ENCODE assay signal across 13 cellular contexts in genomic region chr3:154427685-154428291, GRCh38. TPM values are rescaled to one million over a fixed set of nuclear protein-coding genes. Genes with fewer than 3 reads are reported as not detected.
A peak's percentile ranks its signal among the peaks of the same experiment; 100 is the strongest.
DNase-seq lines count a peak whose midpoint lies in the region; ATAC-seq and TF ChIP-seq lines count a peak whose summit lies in the region.
"Had no signal": no experiment of that assay in that cellular context is flagged by ENCODE, and none has a peak within 500 bp of the region (broad histone marks: within the 10 kb centered on the region; RNA-seq: fewer than 3 reads in every experiment).

No MANE protein-coding gene starts in this region.

- peak overlapping the region; percentile 78 for H3K4me2 ChIP-seq in neural progenitor cell

- no peaks in the 10 kb centered on the region for H3K36me3 ChIP-seq in neural progenitor cell
- H3K36me3 ChIP-seq: SJSA1 had no signal

- H3K9ac ChIP-seq in neural progenitor cell, result no peak overlapping the region

- peak overlapping the region; percentile 84 for H3K4me3 Mint-ChIP-seq in neural progenitor cell
- H3K4me3 Mint-ChIP-seq: CD4-positive, alpha-beta memory T cell had no signal

- no peaks in the 10 kb centered on the region for H3K79me2 ChIP-seq in neural progenitor cell (ENCODE audit: low read depth)

- H3K27me3 ChIP-seq in dorsolateral prefrontal cortex, result peaks cover 0 to 37% (median 11%) of the 10 kb centered on the region in 45 donors
- peaks cover 72% of the 10 kb centered on the region for H3K27me3 ChIP-seq in neural progenitor cell
- H3K27me3 ChIP-seq: SJSA1 had no signal

- intact Hi-C loops in dorsolateral prefrontal cortex (cut with DNase I), result no loop called here

- H3K27ac Mint-ChIP-seq in neural progenitor cell, result no peak overlapping the region

- H3K4me1 Mint-ChIP-seq in neural progenitor cell, result peaks cover 21% of the 10 kb centered on the region
- H3K4me1 Mint-ChIP-seq: CD4-positive, alpha-beta memory T cell had no signal

- peaks cover 17% of the 10 kb centered on the region for H3F3A ChIP-seq in neural progenitor cell (ENCODE audit: low read depth)

- TF ChIP-seq CTCF in dorsolateral prefrontal cortex (IDR thresholded peaks at IDR 0.05 in 54 of 56, conservative IDR thresholded peaks at IDR 0.05 in 2 of 56; ENCODE audit: low read depth in 1 of 56, partially characterized antibody in 56 of 56) (no peak), neural progenitor cell (IDR thresholded peaks at IDR 0.05) (no peak)

- H3K4me3 ChIP-seq in dorsolateral prefrontal cortex, result peak overlapping the region in 58 of 59 donors; percentile 29 to 71 (median 50)
- peak overlapping the region; percentile 54 for H3K4me3 ChIP-seq in neural progenitor cell
- H3K4me3 ChIP-seq: SJSA1 had no signal

- peaks cover 18% of the 10 kb centered on the region for H4K20me1 ChIP-seq in neural progenitor cell (ENCODE audit: low read depth)

- peaks cover 11% of the 10 kb centered on the region for H3K4me1 ChIP-seq in neural progenitor cell
- H3K4me1 ChIP-seq: SJSA1 had no signal

- no peaks in the 10 kb centered on the region for H3K9me3 ChIP-seq in neural progenitor cell (ENCODE audit: low read depth)
- H3K9me3 ChIP-seq: SJSA1 had no signal

- no peak for ATAC-seq in HG02678 (IDR thresholded peaks at IDR 0.05; ENCODE audit: unreplicated experiment)

- no peaks in the 10 kb centered on the region for H3K36me3 Mint-ChIP-seq in neural progenitor cell
- H3K36me3 Mint-ChIP-seq: CD4-positive, alpha-beta memory T cell had no signal

- no peaks in the 10 kb centered on the region for H3K9me3 Mint-ChIP-seq in neural progenitor cell

- H3K27me3 Mint-ChIP-seq in neural progenitor cell (ENCODE audit: insufficient read depth, low read depth), result peaks cover 32% of the 10 kb centered on the region

- no peak overlapping the region for H3K27ac ChIP-seq in dorsolateral prefrontal cortex
- H3K27ac ChIP-seq in neural progenitor cell, result no peak overlapping the region
- H3K27ac ChIP-seq: SJSA1 had no signal

- no peak overlapping the region for H2AFZ ChIP-seq in neural progenitor cell (replicated peaks)

- DNase-seq in COR-L47 (lab: John Stamatoyannopoulos, UW) (peak; percentile 79), NCI-H1930 (lab: John Stamatoyannopoulos, UW) (peak; percentile 39 to 59), dorsolateral prefrontal cortex (no peak), neural progenitor cell (ENCODE audit: low spot score) (peak; percentile 90), MV-4-11 (lab: John Stamatoyannopoulos, UW) (no peak)
- no peak for DNase-seq in stimulated activated CD4-positive, alpha-beta T cell treated with anti-CD3 and anti-CD28 coated beads, Interleukin-15, amount 100 ng/mL, for 24 hours
- DNase-seq in stimulated activated naive CD4-positive, alpha-beta T cell (lab: John Stamatoyannopoulos, UW), result no peak
- DNase-seq: CD4-positive, alpha-beta memory T cell had no signal

RNA-seq across cellular contexts. Expression of gene GPR149, which starts 2.2 kb away (rescaled TPM):
- 1 to 10 TPM in 63 of 120 experiments, under 1 TPM in 56, not detected in 1; 0.22 to 2.7 (median 1.0) TPM for total RNA-seq in dorsolateral prefrontal cortex
- total RNA-seq in neural progenitor cell (ENCODE audit: low replicate concordance), result not detected in 2 replicates
- total RNA-seq: activated CD8-positive, alpha-beta memory T cell treated with anti-CD3 and anti-CD28 coated beads for 36 hours; bronchial epithelial cell; CD4-positive, alpha-beta memory T cell; SJSA1; skeletal muscle tissue had no signal

Comparison
In these comparisons a context has a peak if more than half of its experiments do, and no peak if none do; other contexts are left out.
1. DNase-seq: peak in COR-L47 (single experiment), NCI-H1930 (2 of 2) and neural progenitor cell (single experiment); none in dorsolateral prefrontal cortex (0 of 10), stimulated activated CD4-positive, alpha-beta T cell treated with anti-CD3 and anti-CD28 coated beads, Interleukin-15, amount 100 ng/mL, for 24 hours (single experiment), MV-4-11 (single experiment) and stimulated activated naive CD4-positive, alpha-beta T cell (0 of 6).